Comparison of ENCODE assay signal across 29 cellular contexts in genomic region chr5:175035882-175036533, GRCh38.
"Had no signal": no experiment of that assay in that cellular context is flagged by ENCODE, and none has a peak within 500 bp of the region (broad histone marks: within the 10 kb centered on the region; RNA-seq: fewer than 3 reads in every experiment).

No MANE protein-coding gene starts in this region.

- H3K27ac Mint-ChIP-seq: activated naive CD4-positive, alpha-beta T cell treated with anti-CD3 and anti-CD28 coated beads, Interleukin-2, amount 10 ng/mL, durations not matched to agents 7 days and 5 days; activated naive CD8-positive, alpha-beta T cell treated with anti-CD3 and anti-CD28 coated beads, Interleukin-2, amount 10 ng/mL, durations not matched to agents 7 days and 5 days; brain; nephron; progenitor cell of endocrine pancreas had no signal

- H3K4me1 ChIP-seq: colonic mucosa, gastrocnemius medialis, uterus had no signal

- H3K9me3 Mint-ChIP-seq: activated naive CD4-positive, alpha-beta T cell treated with anti-CD3 and anti-CD28 coated beads, Interleukin-2, amount 10 ng/mL, durations not matched to agents 7 days and 5 days; activated naive CD8-positive, alpha-beta T cell treated with anti-CD3 and anti-CD28 coated beads, Interleukin-2, amount 10 ng/mL, durations not matched to agents 7 days and 5 days; nephron had no signal

- H3K4me3 ChIP-seq: ascending aorta, cardiac muscle cell, colonic mucosa, gastrocnemius medialis, skin epidermis, thoracic aorta, uterus had no signal

- H3K9me3 ChIP-seq: ascending aorta, colonic mucosa, gastrocnemius medialis, neutrophil, thoracic aorta, uterus had no signal

- H3K4me1 Mint-ChIP-seq: activated naive CD4-positive, alpha-beta T cell treated with anti-CD3 and anti-CD28 coated beads, Interleukin-2, amount 10 ng/mL, durations not matched to agents 7 days and 5 days; activated naive CD8-positive, alpha-beta T cell treated with anti-CD3 and anti-CD28 coated beads, Interleukin-2, amount 10 ng/mL, durations not matched to agents 7 days and 5 days; brain; nephron had no signal

- FAIRE-seq: keratinocyte, TTC549 had no signal

- H3K27me3 Mint-ChIP-seq: activated naive CD4-positive, alpha-beta T cell treated with anti-CD3 and anti-CD28 coated beads, Interleukin-2, amount 10 ng/mL, durations not matched to agents 7 days and 5 days; activated naive CD8-positive, alpha-beta T cell treated with anti-CD3 and anti-CD28 coated beads, Interleukin-2, amount 10 ng/mL, durations not matched to agents 7 days and 5 days had no signal

- H3K36me3 Mint-ChIP-seq: activated naive CD4-positive, alpha-beta T cell treated with anti-CD3 and anti-CD28 coated beads, Interleukin-2, amount 10 ng/mL, durations not matched to agents 7 days and 5 days; activated naive CD8-positive, alpha-beta T cell treated with anti-CD3 and anti-CD28 coated beads, Interleukin-2, amount 10 ng/mL, durations not matched to agents 7 days and 5 days; brain had no signal

- H3K27me3 ChIP-seq: ascending aorta, cardiac muscle cell, colonic mucosa, gastrocnemius medialis, neutrophil, uterus had no signal

- H3K4me3 Mint-ChIP-seq: activated naive CD4-positive, alpha-beta T cell treated with anti-CD3 and anti-CD28 coated beads, Interleukin-2, amount 10 ng/mL, durations not matched to agents 7 days and 5 days; activated naive CD8-positive, alpha-beta T cell treated with anti-CD3 and anti-CD28 coated beads, Interleukin-2, amount 10 ng/mL, durations not matched to agents 7 days and 5 days; brain; nephron had no signal

- H3K27ac ChIP-seq: ascending aorta, cardiac muscle cell, colonic mucosa, gastrocnemius medialis, neutrophil, skin epidermis, thoracic aorta, uterus, VCaP had no signal

- DNase-seq: activated CD4-positive, alpha-beta T cell treated with anti-CD3 and anti-CD28 coated beads for 4 hours; activated CD4-positive, alpha-beta T cell treated with anti-CD3 and anti-CD28 coated beads, Interleukin-2, amount 50 U/mL, for 4 hours; activated effector memory CD4-positive, alpha-beta T cell treated with anti-CD3 and anti-CD28 coated beads, Interleukin-2, amount 50 U/mL, for 16 hours; activated naive CD4-positive, alpha-beta T cell treated with anti-CD3 and anti-CD28 coated beads, Interleukin-2, amount 10 ng/mL, durations not matched to agents 7 days and 5 days; activated naive CD8-positive, alpha-beta T cell treated with anti-CD3 and anti-CD28 coated beads, Interleukin-2, amount 10 ng/mL, durations not matched to agents 7 days and 5 days; cerebellar nuclear complex; colonic mucosa; effector CD8-positive, alpha-beta T cell; gastrocnemius medialis; glutamatergic neuron; left cardiac atrium; left ventricle myocardium superior; stimulated activated CD4-positive, alpha-beta T cell treated with anti-CD3 and anti-CD28 coated beads, Interleukin-12 subunit alpha, Interleukin-12 subunit beta, amount 100 ng/mL, for 4 hours; stimulated activated CD4-positive, alpha-beta T cell treated with anti-CD3 and anti-CD28 coated beads, Interleukin-4, amount 100 ng/mL, for 1 hour; stimulated activated naive CD8-positive, alpha-beta T cell treated with anti-CD3 and anti-CD28 coated beads, Interleukin-15, Interleukin-2, amounts not matched to agents 100 U/mL and 50 U/mL, for 24 hours; T-helper 9 cell; trophoblast cell; uterus had no signal

- H3K36me3 ChIP-seq: ascending aorta, cardiac muscle cell, colonic mucosa, gastrocnemius medialis, neutrophil, thoracic aorta, uterus had no signal
